1 cellular context compared by ENCODE assay signal in the genomic region with DNA sequence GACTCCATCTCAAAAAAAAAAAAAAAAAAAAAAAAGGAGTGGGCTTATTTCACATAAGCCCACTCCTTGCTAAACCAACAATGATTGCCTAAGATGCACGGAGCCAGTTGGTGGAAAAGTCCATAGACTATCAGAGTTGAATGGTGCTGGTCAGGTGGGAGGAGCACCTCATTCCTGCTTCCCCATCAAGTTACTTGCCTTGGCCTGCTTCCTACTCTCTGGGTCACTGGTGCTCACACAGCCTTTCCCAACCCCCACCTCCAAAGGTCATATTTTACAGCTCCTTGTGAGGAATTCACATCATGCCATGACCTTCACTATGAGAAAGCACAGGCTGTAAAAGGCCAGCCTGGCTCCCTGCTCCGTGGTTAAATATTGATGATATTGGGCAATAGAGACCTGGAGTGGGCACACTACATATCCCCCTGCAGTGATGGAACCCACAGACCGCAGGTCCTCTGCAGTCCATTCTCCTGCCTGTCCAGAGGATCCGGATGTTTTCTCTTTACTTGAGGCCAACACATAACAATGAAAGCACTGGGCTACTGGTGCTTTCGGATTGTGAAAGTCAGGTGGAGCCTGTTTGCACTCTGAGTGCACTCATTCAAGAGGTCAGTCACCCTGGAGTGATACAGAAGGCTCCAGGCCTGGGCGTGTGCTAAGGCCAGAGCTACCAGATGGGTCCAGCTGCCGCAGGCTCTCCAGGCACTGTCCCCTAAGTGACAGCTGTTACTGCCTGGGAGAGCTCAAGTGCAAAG.
TF ChIP-seq lines count a peak whose summit lies in the region.

Gene SLC51B (plus strand): TSS at position 664 of the 758 bp plus-strand sequence. CDS start 4,618 bp downstream, outside the sequence.

TF ChIP-seq in HCT116, 20 proteins besides CTCF, POLR2A, EP300 and RAD21 (continued from another document):
- TF ChIP-seq, protein P1, sequence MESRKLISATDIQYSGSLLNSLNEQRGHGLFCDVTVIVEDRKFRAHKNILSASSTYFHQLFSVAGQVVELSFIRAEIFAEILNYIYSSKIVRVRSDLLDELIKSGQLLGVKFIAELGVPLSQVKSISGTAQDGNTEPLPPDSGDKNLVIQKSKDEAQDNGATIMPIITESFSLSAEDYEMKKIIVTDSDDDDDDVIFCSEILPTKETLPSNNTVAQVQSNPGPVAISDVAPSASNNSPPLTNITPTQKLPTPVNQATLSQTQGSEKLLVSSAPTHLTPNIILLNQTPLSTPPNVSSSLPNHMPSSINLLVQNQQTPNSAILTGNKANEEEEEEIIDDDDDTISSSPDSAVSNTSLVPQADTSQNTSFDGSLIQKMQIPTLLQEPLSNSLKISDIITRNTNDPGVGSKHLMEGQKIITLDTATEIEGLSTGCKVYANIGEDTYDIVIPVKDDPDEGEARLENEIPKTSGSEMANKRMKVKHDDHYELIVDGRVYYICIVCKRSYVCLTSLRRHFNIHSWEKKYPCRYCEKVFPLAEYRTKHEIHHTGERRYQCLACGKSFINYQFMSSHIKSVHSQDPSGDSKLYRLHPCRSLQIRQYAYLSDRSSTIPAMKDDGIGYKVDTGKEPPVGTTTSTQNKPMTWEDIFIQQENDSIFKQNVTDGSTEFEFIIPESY (IDR thresholded peaks at IDR 0.05; ENCODE audit: extremely low read depth, insufficient replicate concordance, low read length), result no peak
- TF ChIP-seq CEBPB (IDR thresholded peaks at IDR 0.05; ENCODE audit: low read depth) (no peak), EZH2 (IDR thresholded peaks at IDR 0.05) (no peak), SRF (IDR thresholded peaks at IDR 0.05; ENCODE audit: low read depth) (no peak), ELF1 (IDR thresholded peaks at IDR 0.05; ENCODE audit: borderline replicate concordance, low read depth) (no peak), POLR2AphosphoS5 (IDR thresholded peaks at IDR 0.05; ENCODE audit: low read depth, low read length) (no peak)
